In the genomic region with DNA sequence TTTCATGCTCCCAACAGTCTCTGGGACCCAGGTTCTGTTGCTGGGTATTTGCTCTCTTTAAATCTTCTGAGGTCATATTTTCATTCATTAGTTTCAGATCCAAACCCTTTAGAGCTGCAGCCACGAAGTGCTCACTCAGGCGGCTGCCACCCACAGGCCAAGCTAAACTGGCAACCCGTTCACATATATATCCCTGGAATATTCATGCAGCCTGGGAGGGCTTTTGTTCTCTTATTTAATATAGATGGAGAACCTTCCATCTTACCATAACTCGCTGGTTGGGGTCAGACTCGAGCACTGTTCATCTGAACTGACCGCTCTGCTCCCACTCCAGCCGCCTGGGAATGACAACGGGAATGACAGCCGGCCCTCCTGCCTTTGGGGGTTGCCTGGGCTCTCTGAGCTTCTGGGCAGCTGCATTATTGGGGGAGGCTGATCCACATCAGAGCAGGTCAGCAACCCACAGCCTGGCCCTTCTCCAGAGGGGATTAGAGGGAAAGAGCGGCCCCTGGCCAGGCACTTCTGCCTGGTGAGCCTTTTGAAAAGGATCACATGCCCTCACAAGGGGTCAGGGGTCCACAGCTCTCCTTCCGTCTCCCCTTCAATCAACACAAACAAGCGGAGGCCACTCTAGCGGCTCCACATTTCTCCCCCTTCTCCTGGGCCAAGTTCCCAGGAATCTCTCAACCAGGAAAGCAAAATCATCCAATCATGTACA, we compare ENCODE assay signal across 9 cellular contexts. TPM values are rescaled to one million over a fixed set of nuclear protein-coding genes. Genes with fewer than 3 reads are reported as not detected.
DNase-seq lines count a peak whose midpoint lies in the region; ATAC-seq and TF ChIP-seq lines count a peak whose summit lies in the region.
"Had no signal": no experiment of that assay in that cellular context is flagged by ENCODE, and none has a peak within 500 bp of the region (broad histone marks: within the 10 kb centered on the region; RNA-seq: fewer than 3 reads in every experiment).

No MANE protein-coding gene starts in this region.

- no peak overlapping the region for H3K4me3 Mint-ChIP-seq in chondrocyte (ENCODE audit: unreplicated experiment)
- H3K4me3 Mint-ChIP-seq in naive thymus-derived CD4-positive, alpha-beta T cell, result peak overlapping the region in 2 of 10 donors; percentile 10 to 49

- TF ChIP-seq CTCF in chondrocyte (IDR thresholded peaks at IDR 0.05), result peak; percentile 43
- TF ChIP-seq CTCF in foreskin keratinocyte (conservative IDR thresholded peaks at IDR 0.05), result no peak

- H3K36me3 Mint-ChIP-seq in chondrocyte (ENCODE audit: low read depth), result peaks cover 6% of the 10 kb centered on the region
- H3K36me3 Mint-ChIP-seq in naive thymus-derived CD4-positive, alpha-beta T cell, result peaks cover 0 to 39% (median 4%) of the 10 kb centered on the region in 5 donors

- no peaks in the 10 kb centered on the region for H3K27me3 Mint-ChIP-seq in chondrocyte (ENCODE audit: low read depth)
- H3K27me3 Mint-ChIP-seq in naive thymus-derived CD4-positive, alpha-beta T cell, result no peaks in the 10 kb centered on the region

- H3K4me3 ChIP-seq in naive thymus-derived CD4-positive, alpha-beta T cell (ENCODE audit: low read length), result no peak overlapping the region

- H3K4me1 ChIP-seq in naive thymus-derived CD4-positive, alpha-beta T cell (ENCODE audit: control insufficient read depth in 2 of 2, insufficient read depth in 2 of 2, low read length in 2 of 2), result peaks cover 0 to 17% of the 10 kb centered on the region in 2 donors
- no peaks in the 10 kb centered on the region for H3K4me1 ChIP-seq in foreskin keratinocyte

- ATAC-seq in GM21786 (IDR thresholded peaks at IDR 0.05; ENCODE audit: unreplicated experiment) (peak; percentile 8), foreskin keratinocyte (no peak), HG03460 (IDR thresholded peaks at IDR 0.05; ENCODE audit: unreplicated experiment) (no peak)
- peak; percentile 4 for ATAC-seq in naive thymus-derived CD4-positive, alpha-beta T cell

- POLR2A ChIA-PET in naive thymus-derived CD4-positive, alpha-beta T cell (lab: Charles Lee), result no interaction called here

- H3K27ac Mint-ChIP-seq in chondrocyte (ENCODE audit: unreplicated experiment), result peak overlapping the region; percentile 71
- peak overlapping the region in 1 of 9 donors; percentile 23 for H3K27ac Mint-ChIP-seq in naive thymus-derived CD4-positive, alpha-beta T cell

- no peaks in the 10 kb centered on the region for H3K27me3 ChIP-seq in naive thymus-derived CD4-positive, alpha-beta T cell (ENCODE audit: control insufficient read depth in 2 of 2, insufficient read depth in 2 of 2, low read length in 2 of 2)
- H3K27me3 ChIP-seq in foreskin keratinocyte, result no peaks in the 10 kb centered on the region

- H3K9me3 Mint-ChIP-seq in chondrocyte (ENCODE audit: low read depth), result no peaks in the 10 kb centered on the region
- H3K9me3 Mint-ChIP-seq in naive thymus-derived CD4-positive, alpha-beta T cell, result no peaks in the 10 kb centered on the region

- H3K9me3 ChIP-seq in naive thymus-derived CD4-positive, alpha-beta T cell (ENCODE audit: control insufficient read depth in 2 of 3, low read length in 3 of 3), result no peaks in the 10 kb centered on the region

- intact Hi-C loops in naive thymus-derived CD4-positive, alpha-beta T cell (cut with micrococcal nuclease), result loop anchor here in 1 of 2 donors (10.0 kb wide), 1 partner anchor 314 kb away; the partner anchor contains the start of gene DMC1

- peak; percentile 49 for DNase-seq in AG08396 (ENCODE audit: low spot score)
- DNase-seq in chondrocyte (ENCODE audit: low spot score), result no peak
- no peak for DNase-seq in naive thymus-derived CD4-positive, alpha-beta T cell
- DNase-seq in dedifferentiated amniotic fluid mesenchymal stem cell (ENCODE audit: extremely low spot score), result no peak
- DNase-seq in stimulated activated CD4-positive, alpha-beta T cell treated with anti-CD3 and anti-CD28 coated beads, Interleukin-15, amount 100 ng/mL, for 24 hours, result no peak
- DNase-seq in foreskin keratinocyte, result no peak

- H3K4me1 Mint-ChIP-seq in chondrocyte (ENCODE audit: low read depth), result peaks cover 60% of the 10 kb centered on the region
- peaks cover 16 to 68% (median 53%) of the 10 kb centered on the region in 7 donors for H3K4me1 Mint-ChIP-seq in naive thymus-derived CD4-positive, alpha-beta T cell

- H3K27ac ChIP-seq in naive thymus-derived CD4-positive, alpha-beta T cell (ENCODE audit: low read depth, low read length), result no peak overlapping the region
- H3K27ac ChIP-seq in foreskin keratinocyte, result no peak overlapping the region
- H3K27ac ChIP-seq: VCaP had no signal

- H3K36me3 ChIP-seq in naive thymus-derived CD4-positive, alpha-beta T cell (ENCODE audit: control insufficient read depth in 2 of 3, insufficient read depth in 3 of 3, low read length in 3 of 3), result peaks cover 0 to 5% (median 0%) of the 10 kb centered on the region in 3 experiments

- CTCF ChIA-PET in naive thymus-derived CD4-positive, alpha-beta T cell (lab: Charles Lee), result interaction anchor here (0.6 kb wide), 1 partner anchor 263 kb away, joined by 5 read pairs; no protein-coding TSS in a partner anchor

RNA-seq across cellular contexts. Expression of gene TMEM184B, which starts 11.9 kb away (rescaled TPM):
- total RNA-seq in chondrocyte (117 to 121 TPM (median 121 TPM) in 3 replicates), foreskin keratinocyte (54.0 and 55.7 TPM in 2 replicates)
- 10 to 100 TPM; 26.9 to 41.3 (median 35.0) TPM for total RNA-seq in naive thymus-derived CD4-positive, alpha-beta T cell
- polyA plus RNA-seq in naive thymus-derived CD4-positive, alpha-beta T cell, result 10 to 100 TPM in 1 of 2 donors, 1 to 10 TPM in 1; 9.0 to 19.5 TPM
- 37.1 and 43.9 TPM in 2 replicates for polyA plus RNA-seq in foreskin keratinocyte

RNA-seq across cellular contexts. Expression of gene CSNK1E, which starts 56.3 kb away (rescaled TPM):
- 126 to 132 TPM (median 129 TPM) in 3 replicates for total RNA-seq in chondrocyte
- 100 to 1,000 TPM in 2 of 5 experiments, 10 to 100 TPM in 3; 71.6 to 143 (median 91.9) TPM for total RNA-seq in naive thymus-derived CD4-positive, alpha-beta T cell
- polyA plus RNA-seq in naive thymus-derived CD4-positive, alpha-beta T cell, result 1 to 10 TPM; 5.6 to 8.1 TPM
- 194 and 204 TPM in 2 replicates for total RNA-seq in foreskin keratinocyte
- polyA plus RNA-seq in foreskin keratinocyte, result 134 and 153 TPM in 2 replicates

RNA-seq across cellular contexts. Expression of gene MAFF, which starts 59.1 kb away (rescaled TPM):
- total RNA-seq in chondrocyte (1.7 to 9.9 TPM (median 8.5 TPM) in 3 replicates), foreskin keratinocyte (21.1 and 23.8 TPM in 2 replicates)
- 10 to 100 TPM in 2 of 5 experiments, 1 to 10 TPM in 3; 4.8 to 72.6 (median 5.5) TPM for total RNA-seq in naive thymus-derived CD4-positive, alpha-beta T cell
- polyA plus RNA-seq in naive thymus-derived CD4-positive, alpha-beta T cell, result 1 to 10 TPM; 1.6 to 2.3 TPM
- 18.7 and 20.0 TPM in 2 replicates for polyA plus RNA-seq in foreskin keratinocyte

Comparison
In these comparisons a context has a peak if more than half of its experiments do, and no peak if none do; other contexts are left out.
1. ATAC-seq: peak in GM21786 (single experiment) and naive thymus-derived CD4-positive, alpha-beta T cell (single experiment); none in foreskin keratinocyte (single experiment) and HG03460 (single experiment).